Comparison of ENCODE assay signal across 8 cellular contexts in the genomic region with DNA sequence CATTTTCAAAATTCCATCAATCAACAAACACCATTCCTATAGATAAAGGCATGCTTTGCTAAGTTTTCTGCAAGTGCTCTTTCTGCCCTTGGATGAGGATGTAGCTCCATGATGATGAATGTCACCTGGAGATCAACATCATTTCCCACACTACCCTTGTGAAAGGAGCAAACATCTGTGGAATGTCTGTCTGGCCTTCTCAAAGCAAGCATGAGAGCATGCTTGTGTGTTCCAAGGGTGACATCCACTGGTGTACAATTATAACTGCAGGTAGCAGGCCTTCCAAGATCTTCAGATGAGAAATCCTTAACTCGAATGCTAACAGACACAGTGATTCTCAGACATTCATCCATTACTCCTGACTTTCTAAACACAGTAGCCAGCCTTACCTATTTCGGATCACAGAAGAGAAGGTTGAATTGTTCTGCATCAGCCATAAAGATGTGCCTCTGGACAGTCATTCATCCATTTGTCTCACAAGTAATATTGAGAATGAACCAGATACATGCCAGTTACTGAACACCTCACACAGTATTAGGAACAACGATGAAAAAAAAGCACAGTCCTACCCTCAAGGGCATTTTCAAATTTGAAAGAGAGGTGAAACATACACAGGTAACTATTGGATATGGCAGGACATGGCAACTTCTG.
DNase-seq lines count a peak whose midpoint lies in the region; ATAC-seq and TF ChIP-seq lines count a peak whose summit lies in the region.

No MANE protein-coding gene starts in this region.

- H3K9me3 Mint-ChIP-seq in brain, result no peaks in the 10 kb centered on the region

- H3K4me1 Mint-ChIP-seq in brain, result peaks cover 5% of the 10 kb centered on the region

- peak; percentile 98 for TF ChIP-seq CTCF in brain (conservative IDR thresholded peaks at IDR 0.05)

- H3K4me3 Mint-ChIP-seq in brain, result peak overlapping the region in 1 of 5 experiments; percentile 7

- H3K27me3 Mint-ChIP-seq in brain, result peaks cover 5% of the 10 kb centered on the region

- H3K27ac Mint-ChIP-seq in brain, result peak overlapping the region in 1 of 5 experiments; percentile 10

- peak; percentile 6 for DNase-seq in NCI-H1436 (lab: John Stamatoyannopoulos, UW)
- no peak for DNase-seq in NCI-H1436 treated with DMSO at 0.1 percent for 48 hours (lab: John Stamatoyannopoulos, UW)
- peak; percentile 39 for DNase-seq in HK-2 (ENCODE audit: unreplicated experiment)
- DNase-seq in NCI-H526 treated with DMSO at 0.1 percent for 48 hours (lab: John Stamatoyannopoulos, UW), result peak; percentile 92
- DNase-seq in iPS-NIHi7 (ENCODE audit: extremely low spot score), result peak; percentile 83
- DNase-seq in stimulated activated naive CD8-positive, alpha-beta T cell treated with anti-CD3 and anti-CD28 coated beads, Interleukin-15, Interleukin-2, amounts not matched to agents 100 U/mL and 50 U/mL, for 24 hours, result no peak

- peak; percentile 94 for ATAC-seq in GM21390 (IDR thresholded peaks at IDR 0.05; ENCODE audit: unreplicated experiment)
- peak; percentile 46 for ATAC-seq in stimulated activated naive CD8-positive, alpha-beta T cell treated with anti-CD3 and anti-CD28 coated beads, Interleukin-15, Interleukin-2, amounts not matched to agents 100 U/mL and 50 U/mL, for 24 hours

- H3K36me3 Mint-ChIP-seq in brain, result no peaks in the 10 kb centered on the region

Comparison
In these comparisons a context has a peak if more than half of its experiments do, and no peak if none do; other contexts are left out.
1. DNase-seq: peak in NCI-H1436 (single experiment), HK-2 (single experiment), NCI-H526 treated with DMSO at 0.1 percent for 48 hours (single experiment) and iPS-NIHi7 (single experiment); none in NCI-H1436 treated with DMSO at 0.1 percent for 48 hours (single experiment) and stimulated activated naive CD8-positive, alpha-beta T cell treated with anti-CD3 and anti-CD28 coated beads, Interleukin-15, Interleukin-2, amounts not matched to agents 100 U/mL and 50 U/mL, for 24 hours (single experiment).